19 cellular contexts compared by ENCODE assay signal in the genomic region with DNA sequence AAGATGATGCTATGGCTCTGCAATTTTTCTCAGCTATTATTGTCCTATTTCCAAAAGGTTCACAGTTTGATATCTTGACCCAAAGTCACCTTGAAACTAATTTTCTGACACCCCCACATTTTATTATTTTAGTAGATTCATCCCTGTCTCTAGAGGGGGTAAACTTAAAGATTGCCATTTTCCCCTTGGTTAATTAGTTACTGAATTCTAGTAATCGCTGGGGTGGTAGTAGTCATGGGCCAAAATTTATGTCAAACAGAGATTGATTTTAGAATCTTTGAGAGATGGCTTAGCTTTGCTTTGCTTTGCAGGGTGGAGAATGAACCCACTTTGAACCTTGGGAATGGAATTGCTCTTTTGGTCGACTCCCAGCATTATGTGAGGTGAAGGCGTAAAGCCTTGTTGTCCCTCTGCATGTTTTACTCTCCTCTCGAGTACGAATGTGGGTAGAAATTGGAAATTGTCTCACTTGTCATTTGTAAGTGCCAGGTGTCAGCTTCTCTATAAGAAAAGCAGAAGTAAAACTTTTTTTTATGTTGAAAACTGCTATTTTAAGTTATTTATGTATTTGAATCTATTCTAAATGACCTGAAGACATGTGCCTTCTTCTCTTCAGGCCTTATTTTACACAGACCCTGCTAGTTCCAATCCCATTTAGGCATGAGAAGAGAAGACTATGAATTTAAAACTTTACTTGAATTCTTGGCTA. TPM values are rescaled to one million over a fixed set of nuclear protein-coding genes. Genes with fewer than 3 reads are reported as not detected.
DNase-seq lines count a peak whose midpoint lies in the region; ATAC-seq and TF ChIP-seq lines count a peak whose summit lies in the region.
"Had no signal": no experiment of that assay in that cellular context is flagged by ENCODE, and none has a peak within 500 bp of the region (broad histone marks: within the 10 kb centered on the region; RNA-seq: fewer than 3 reads in every experiment).

No MANE protein-coding gene starts in this region.

- H3K36me3 Mint-ChIP-seq in WTC11, result peaks cover 2% of the 10 kb centered on the region; the same call in 1 of the 2 replicates

- intact Hi-C loops in left colon (cut with DNase I, micrococcal nuclease), result no loop called here

- TF ChIP-seq CTCF in GM13976 (IDR thresholded peaks at IDR 0.05; ENCODE audit: borderline replicate concordance, control extremely low read depth, extremely low read depth, insufficient read depth, missing control alignments), result no peak
- no peak for TF ChIP-seq CTCF in WTC11 (IDR thresholded peaks at IDR 0.05)

- no peaks in the 10 kb centered on the region for H3K9me3 Mint-ChIP-seq in WTC11
- H3K9me3 Mint-ChIP-seq: central memory CD8-positive, alpha-beta T cell; endodermal cell; type B pancreatic cell had no signal

- no peaks in the 10 kb centered on the region for H3K27me3 Mint-ChIP-seq in WTC11 (ENCODE audit: low read depth)
- H3K27me3 Mint-ChIP-seq: central memory CD8-positive, alpha-beta T cell; type B pancreatic cell had no signal

- no peaks in the 10 kb centered on the region for H3K4me1 Mint-ChIP-seq in WTC11
- H3K4me1 Mint-ChIP-seq: central memory CD8-positive, alpha-beta T cell; endodermal cell had no signal

- in situ Hi-C loops in GM13976 (cut with MboI; ENCODE audit: low sequenced_read_pairs, unreplicated experiment), result no loop called here

- DNase-seq in GM13976 (ENCODE audit: low spot score) (peak; percentile 49), WTC11 (ENCODE audit: low spot score) (no peak), DMS114 treated with DMSO at 0.1 percent for 48 hours (lab: John Stamatoyannopoulos, UW; ENCODE audit: unreplicated experiment) (no peak), left colon (no peak), SKM-1 (lab: John Stamatoyannopoulos, UW; ENCODE audit: unreplicated experiment) (no peak), HK-2 (ENCODE audit: unreplicated experiment) (no peak)
- DNase-seq: activated T-cell treated with anti-CD3 and anti-CD28 coated beads for 4 hours, DMS153, endodermal cell, foreskin melanocyte, islet precursor cell, NCI-H1048, NCI-H345, PC-3 had no signal

- POLR2A ChIA-PET in WTC11 (lab: Charles Lee), result no interaction called here

- no peak overlapping the region for H3K4me3 Mint-ChIP-seq in WTC11
- H3K4me3 Mint-ChIP-seq: central memory CD8-positive, alpha-beta T cell; endodermal cell; type B pancreatic cell had no signal

- peak overlapping the region; percentile 23; the same call in 1 of the 2 replicates for H3K27ac Mint-ChIP-seq in WTC11
- H3K27ac Mint-ChIP-seq: endodermal cell, type B pancreatic cell had no signal

- CTCF ChIA-PET in WTC11 (lab: Charles Lee), result no interaction called here

- ATAC-seq in GM21529 (IDR thresholded peaks at IDR 0.05; ENCODE audit: unreplicated experiment) (peak; percentile 75), HG03196 (IDR thresholded peaks at IDR 0.05; ENCODE audit: unreplicated experiment) (peak; percentile 63), WTC11 (no peak), left colon (no peak)
- ATAC-seq: activated CD4-positive, CD25-positive, alpha-beta regulatory T cell treated with anti-CD3 and anti-CD28 coated beads, Interleukin-2, amount 50 U/mL, for 24 hours; PC-3 had no signal

TF ChIP-seq in WTC11, 78 proteins besides CTCF, POLR2A, EP300 and RAD21:
- no peak for TF ChIP-seq JAZF1 (CRISPR knock-in tag; IDR thresholded peaks at IDR 0.05)
- TF ChIP-seq PRRX2 (CRISPR knock-in tag; IDR thresholded peaks at IDR 0.05), result no peak
- TF ChIP-seq TCF7 (CRISPR knock-in tag; IDR thresholded peaks at IDR 0.05; ENCODE audit: low read depth), result no peak
- TF ChIP-seq IRF2 (CRISPR knock-in tag; IDR thresholded peaks at IDR 0.05; ENCODE audit: borderline replicate concordance, low read depth), result no peak
- TF ChIP-seq MYBL2 (CRISPR knock-in tag; IDR thresholded peaks at IDR 0.05), result no peak
- TF ChIP-seq, protein P1, sequence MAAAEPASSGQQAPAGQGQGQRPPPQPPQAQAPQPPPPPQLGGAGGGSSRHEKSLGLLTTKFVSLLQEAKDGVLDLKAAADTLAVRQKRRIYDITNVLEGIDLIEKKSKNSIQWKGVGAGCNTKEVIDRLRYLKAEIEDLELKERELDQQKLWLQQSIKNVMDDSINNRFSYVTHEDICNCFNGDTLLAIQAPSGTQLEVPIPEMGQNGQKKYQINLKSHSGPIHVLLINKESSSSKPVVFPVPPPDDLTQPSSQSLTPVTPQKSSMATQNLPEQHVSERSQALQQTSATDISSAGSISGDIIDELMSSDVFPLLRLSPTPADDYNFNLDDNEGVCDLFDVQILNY (CRISPR knock-in tag; IDR thresholded peaks at IDR 0.05), result no peak
- TF ChIP-seq, protein P2, sequence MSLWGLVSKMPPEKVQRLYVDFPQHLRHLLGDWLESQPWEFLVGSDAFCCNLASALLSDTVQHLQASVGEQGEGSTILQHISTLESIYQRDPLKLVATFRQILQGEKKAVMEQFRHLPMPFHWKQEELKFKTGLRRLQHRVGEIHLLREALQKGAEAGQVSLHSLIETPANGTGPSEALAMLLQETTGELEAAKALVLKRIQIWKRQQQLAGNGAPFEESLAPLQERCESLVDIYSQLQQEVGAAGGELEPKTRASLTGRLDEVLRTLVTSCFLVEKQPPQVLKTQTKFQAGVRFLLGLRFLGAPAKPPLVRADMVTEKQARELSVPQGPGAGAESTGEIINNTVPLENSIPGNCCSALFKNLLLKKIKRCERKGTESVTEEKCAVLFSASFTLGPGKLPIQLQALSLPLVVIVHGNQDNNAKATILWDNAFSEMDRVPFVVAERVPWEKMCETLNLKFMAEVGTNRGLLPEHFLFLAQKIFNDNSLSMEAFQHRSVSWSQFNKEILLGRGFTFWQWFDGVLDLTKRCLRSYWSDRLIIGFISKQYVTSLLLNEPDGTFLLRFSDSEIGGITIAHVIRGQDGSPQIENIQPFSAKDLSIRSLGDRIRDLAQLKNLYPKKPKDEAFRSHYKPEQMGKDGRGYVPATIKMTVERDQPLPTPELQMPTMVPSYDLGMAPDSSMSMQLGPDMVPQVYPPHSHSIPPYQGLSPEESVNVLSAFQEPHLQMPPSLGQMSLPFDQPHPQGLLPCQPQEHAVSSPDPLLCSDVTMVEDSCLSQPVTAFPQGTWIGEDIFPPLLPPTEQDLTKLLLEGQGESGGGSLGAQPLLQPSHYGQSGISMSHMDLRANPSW (CRISPR knock-in tag; conservative IDR thresholded peaks at IDR 0.05; ENCODE audit: low read depth), result no peak
- no peak for TF ChIP-seq ZNF263 (CRISPR knock-in tag; IDR thresholded peaks at IDR 0.05; ENCODE audit: low read depth)
- no peak for TF ChIP-seq ETV6 (CRISPR knock-in tag; IDR thresholded peaks at IDR 0.05)
- no peak for TF ChIP-seq ZNF232 (CRISPR knock-in tag; IDR thresholded peaks at IDR 0.05)
- TF ChIP-seq, protein P3, sequence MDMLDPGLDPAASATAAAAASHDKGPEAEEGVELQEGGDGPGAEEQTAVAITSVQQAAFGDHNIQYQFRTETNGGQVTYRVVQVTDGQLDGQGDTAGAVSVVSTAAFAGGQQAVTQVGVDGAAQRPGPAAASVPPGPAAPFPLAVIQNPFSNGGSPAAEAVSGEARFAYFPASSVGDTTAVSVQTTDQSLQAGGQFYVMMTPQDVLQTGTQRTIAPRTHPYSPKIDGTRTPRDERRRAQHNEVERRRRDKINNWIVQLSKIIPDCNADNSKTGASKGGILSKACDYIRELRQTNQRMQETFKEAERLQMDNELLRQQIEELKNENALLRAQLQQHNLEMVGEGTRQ (CRISPR knock-in tag; IDR thresholded peaks at IDR 0.05), result no peak
- TF ChIP-seq SOX15 (CRISPR knock-in tag; IDR thresholded peaks at IDR 0.05), result no peak
- TF ChIP-seq ESRRA (CRISPR knock-in tag; IDR thresholded peaks at IDR 0.05; ENCODE audit: borderline replicate concordance), result no peak
- TF ChIP-seq, protein P4, sequence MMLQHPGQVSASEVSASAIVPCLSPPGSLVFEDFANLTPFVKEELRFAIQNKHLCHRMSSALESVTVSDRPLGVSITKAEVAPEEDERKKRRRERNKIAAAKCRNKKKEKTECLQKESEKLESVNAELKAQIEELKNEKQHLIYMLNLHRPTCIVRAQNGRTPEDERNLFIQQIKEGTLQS (CRISPR knock-in tag; conservative IDR thresholded peaks at IDR 0.05), result no peak
- no peak for TF ChIP-seq CBFB (CRISPR knock-in tag; IDR thresholded peaks at IDR 0.05; ENCODE audit: low read depth)
- TF ChIP-seq, protein P5, sequence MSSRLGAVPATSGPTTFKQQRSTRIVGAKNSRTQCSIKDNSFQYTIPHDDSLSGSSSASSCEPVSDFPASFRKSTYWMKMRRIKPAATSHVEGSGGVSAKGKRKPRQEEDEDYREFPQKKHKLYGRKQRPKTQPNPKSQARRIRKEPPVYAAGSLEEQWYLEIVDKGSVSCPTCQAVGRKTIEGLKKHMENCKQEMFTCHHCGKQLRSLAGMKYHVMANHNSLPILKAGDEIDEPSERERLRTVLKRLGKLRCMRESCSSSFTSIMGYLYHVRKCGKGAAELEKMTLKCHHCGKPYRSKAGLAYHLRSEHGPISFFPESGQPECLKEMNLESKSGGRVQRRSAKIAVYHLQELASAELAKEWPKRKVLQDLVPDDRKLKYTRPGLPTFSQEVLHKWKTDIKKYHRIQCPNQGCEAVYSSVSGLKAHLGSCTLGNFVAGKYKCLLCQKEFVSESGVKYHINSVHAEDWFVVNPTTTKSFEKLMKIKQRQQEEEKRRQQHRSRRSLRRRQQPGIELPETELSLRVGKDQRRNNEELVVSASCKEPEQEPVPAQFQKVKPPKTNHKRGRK (CRISPR knock-in tag; IDR thresholded peaks at IDR 0.05; ENCODE audit: borderline replicate concordance), result no peak
- TF ChIP-seq ZNF671 (CRISPR knock-in tag; IDR thresholded peaks at IDR 0.05), result no peak
- no peak for TF ChIP-seq TP53 (CRISPR knock-in tag; IDR thresholded peaks at IDR 0.05)

RNA-seq across cellular contexts. Expression of a gene that starts 42.4 kb away (rescaled TPM):
- total RNA-seq in WTC11 (2021), result 34.5 to 36.9 TPM (median 34.6 TPM) in 3 replicates
- 10 to 100 TPM; 25.5 to 28.3 TPM for total RNA-seq in left colon

RNA-seq across cellular contexts. Expression of a gene that starts 56.0 kb away (rescaled TPM):
- 62.7 to 70.3 TPM (median 68.0 TPM) in 3 replicates for total RNA-seq in WTC11 (2021)
- total RNA-seq in left colon, result 10 to 100 TPM; 32.7 to 46.3 TPM

Comparison
In these comparisons a context has a peak if more than half of its experiments do, and no peak if none do; other contexts are left out.
1. ATAC-seq: peak in GM21529 (single experiment) and HG03196 (single experiment); none in WTC11 (single experiment) and left colon (single experiment).